In the genomic region with DNA sequence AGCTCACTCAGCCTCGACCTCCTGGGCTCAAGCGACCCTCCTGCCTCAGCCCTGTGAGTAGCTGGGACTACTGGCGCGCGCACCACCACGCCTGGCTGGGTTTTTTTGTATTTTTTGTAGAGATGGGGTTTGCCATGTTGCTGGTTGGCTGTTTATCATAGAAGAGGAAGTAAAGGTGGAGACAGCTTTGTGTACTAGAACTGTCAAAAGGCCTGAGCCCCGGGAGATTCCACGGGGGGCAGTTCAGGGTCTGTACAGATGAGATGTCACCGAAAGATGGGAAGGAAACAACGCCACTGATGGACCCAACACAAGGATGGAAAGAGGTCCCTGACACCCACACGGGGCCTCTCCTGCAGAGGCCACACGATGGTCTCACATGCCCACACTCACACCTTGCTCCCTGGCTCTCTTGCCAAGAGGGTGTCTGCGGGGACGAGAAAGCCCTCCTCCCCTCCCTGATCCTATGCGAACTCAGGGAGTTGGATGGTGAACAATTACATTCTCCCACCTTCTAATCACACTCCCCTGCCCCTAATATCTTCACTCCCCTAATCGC, we compare ENCODE assay signal across 8 cellular contexts.
A peak's percentile ranks its signal among the peaks of the same experiment; 100 is the strongest.
DNase-seq lines count a peak whose midpoint lies in the region; ATAC-seq, FAIRE-seq and TF ChIP-seq lines count a peak whose summit lies in the region.

No MANE protein-coding gene starts in this region.

- no peak overlapping the region for H4K5ac ChIP-seq in H1 (ENCODE audit: insufficient read length, low read depth, low read length)

- H3K79me1 ChIP-seq in H1 (ENCODE audit: low read depth, low read length), result peaks cover 5% of the 10 kb centered on the region

- no peak overlapping the region for H3K27ac ChIP-seq in H1 (ENCODE audit: low read depth, low read length)
- H3K27ac ChIP-seq in small intestine (ENCODE audit: low read depth in 1 of 2, low read length in 1 of 2), result no peak overlapping the region
- H3K27ac ChIP-seq in WERI-Rb-1, result no peak overlapping the region

- H3K79me2 ChIP-seq in H1 (ENCODE audit: control insufficient read depth in 1 of 2, insufficient read depth in 2 of 2, low read length in 2 of 2), result peaks cover 0 to 6% of the 10 kb centered on the region in 2 experiments; a peak in 1 of 4 replicates

- no peak for TF ChIP-seq RAD21 in H1 (IDR thresholded peaks at IDR 0.05 in 1 of 2, conservative IDR thresholded peaks at IDR 0.05 in 1 of 2; ENCODE audit: low read depth in 2 of 2, low read length in 2 of 2)

- no peak overlapping the region for H3K4ac ChIP-seq in H1 (replicated peaks; ENCODE audit: insufficient read length, low read depth, low read length)

- H3K9me3 ChIP-seq in H1 (ENCODE audit: insufficient read depth in 2 of 2, low read depth in 1 of 2, low read length in 1 of 2) (no peaks in the 10 kb centered on the region), small intestine (ENCODE audit: control insufficient read depth, low read depth) (no peaks in the 10 kb centered on the region), WERI-Rb-1 (ENCODE audit: severe bottlenecking) (no peaks in the 10 kb centered on the region)

- H3K23ac ChIP-seq in H1 (ENCODE audit: insufficient read length), result no peak overlapping the region

- H3K14ac ChIP-seq in H1 (ENCODE audit: insufficient read length), result no peak overlapping the region

- FAIRE-seq in H1 (lab: Jason Lieb, UNC) (no peak), small intestine (lab: Jason Lieb, UNC) (no peak)

- CTCF ChIA-PET in H1 (lab: Charles Lee; ENCODE audit: partially characterized antibody), result interaction anchor here (1.1 to 1.5 kb wide), 2 partner anchors 14 to 30 kb away, joined by 3 to 15 read pairs; no protein-coding TSS in a partner anchor

- no peak overlapping the region for H3K18ac ChIP-seq in H1 (ENCODE audit: extremely low read depth, low read length)

- POLR2A ChIA-PET in H1 (lab: Charles Lee; ENCODE audit: partially characterized antibody), result interaction anchor here (0.7 to 1.5 kb wide), 5 partner anchors 13 to 150 kb away, joined by 3 to 7 read pairs (median 3); no protein-coding TSS in a partner anchor

- TF ChIP-seq POLR2A in H1 (IDR thresholded peaks at IDR 0.05; ENCODE audit: control extremely low read depth in 1 of 2, low read depth in 2 of 2, low read length in 2 of 2), result no peak

- H4K8ac ChIP-seq in H1 (ENCODE audit: extremely low read depth, insufficient read depth, low read length), result peak overlapping the region; percentile 51

- H4K91ac ChIP-seq in H1 (replicated peaks; ENCODE audit: insufficient read length, low read length), result no peak overlapping the region

- H2BK12ac ChIP-seq in H1 (ENCODE audit: low read depth, low read length), result no peak overlapping the region

- H3K4me2 ChIP-seq in H1 (ENCODE audit: insufficient read depth in 1 of 2, low read depth in 2 of 2, low read length in 2 of 2), result no peak overlapping the region

- no peak overlapping the region for H2AK5ac ChIP-seq in H1 (ENCODE audit: low read depth, low read length)

- no peak overlapping the region for H2BK15ac ChIP-seq in H1 (ENCODE audit: low read length)

- no peak overlapping the region for H2AFZ ChIP-seq in H1 (ENCODE audit: low read length)

- H3K36me3 ChIP-seq in H1 (ENCODE audit: control insufficient read depth in 2 of 4, insufficient read depth in 4 of 4, low read length in 3 of 4) (peaks cover 25 to 56% (median 33%) of the 10 kb centered on the region in 4 experiments), small intestine (ENCODE audit: control insufficient read depth in 2 of 2, insufficient read depth in 2 of 2, low read length in 2 of 2) (no peaks in the 10 kb centered on the region), WERI-Rb-1 (peaks cover 16% of the 10 kb centered on the region)

- 91 to 100% methylated on average over 1 to 15 of the region's 16 CpGs for WGBS in H1 (ENCODE audit: extremely low coverage in 1 of 2, insufficient coverage in 1 of 2, insufficient read length in 1 of 2, insufficient replicate concordance in 2 of 2, low coverage in 1 of 2, low lambda C conversion rate in 2 of 2, missing lambda C conversion rate in 1 of 2), 2 experiments
- WGBS in small intestine, 3 donors, result 64 to 69% (median 69%) methylated on average over 16 of the region's 16 CpGs

- H3K4me1 ChIP-seq in H1 (replicated peaks in 1 of 4; ENCODE audit: control insufficient read depth in 3 of 4, insufficient read depth in 4 of 4, low read length in 3 of 4) (peaks cover 0 to 3% (median 1%) of the 10 kb centered on the region in 4 experiments; a peak in 4 of 7 replicates), small intestine (ENCODE audit: control insufficient read depth in 2 of 2, insufficient read depth in 1 of 2, low read depth in 1 of 2, low read length in 1 of 2) (no peaks in the 10 kb centered on the region)

- no peak overlapping the region for H3K9ac ChIP-seq in H1 (replicated peaks in 1 of 4; ENCODE audit: extremely low read depth in 1 of 4, low read depth in 3 of 4, low read length in 3 of 4)

- no peak overlapping the region for H2BK20ac ChIP-seq in H1 (ENCODE audit: low read length)

- H2BK120ac ChIP-seq in H1 (replicated peaks; ENCODE audit: low read depth, low read length), result no peak overlapping the region

- no peak overlapping the region for H3K4me3 ChIP-seq in H1 (ENCODE audit: extremely low read depth in 1 of 4, insufficient read depth in 2 of 4, low read depth in 3 of 4, low read length in 4 of 4)
- no peak overlapping the region for H3K4me3 ChIP-seq in small intestine (ENCODE audit: low read depth in 1 of 2, low read length in 2 of 2)
- no peak overlapping the region for H3K4me3 ChIP-seq in WERI-Rb-1 (ENCODE audit: low read depth, low read length)

- no peak for TF ChIP-seq EP300 in H1 (IDR thresholded peaks at IDR 0.05; ENCODE audit: borderline replicate concordance in 1 of 2, low read depth in 2 of 2, low read length in 2 of 2)

- peak; percentile 64 for DNase-seq in GM10266 (ENCODE audit: extremely low spot score)
- no peak for DNase-seq in H1 (ENCODE audit: low read depth in 1 of 2, low spot score in 2 of 2)
- no peak for DNase-seq in NCI-H2107 treated with DMSO at 0.1 percent for 48 hours (lab: John Stamatoyannopoulos, UW; ENCODE audit: unreplicated experiment)
- no peak for DNase-seq in small intestine
- DNase-seq in WERI-Rb-1, result no peak
- DNase-seq in activated CD8-positive, alpha-beta memory T cell treated with anti-CD3 and anti-CD28 coated beads, Interleukin-2, amount 50 U/mL, for 48 hours, result no peak

- no peak overlapping the region for H3K56ac ChIP-seq in H1 (replicated peaks; ENCODE audit: insufficient read length, low read depth, low read length)

- no peak overlapping the region for H2BK5ac ChIP-seq in H1 (ENCODE audit: low read depth, low read length)

- H4K20me1 ChIP-seq in H1 (replicated peaks in 1 of 2; ENCODE audit: control insufficient read depth in 1 of 2, insufficient read depth in 2 of 2, low read length in 2 of 2), result peaks cover 3 to 10% of the 10 kb centered on the region in 2 experiments

- H3K27me3 ChIP-seq in H1 (replicated peaks in 1 of 4; ENCODE audit: control insufficient read depth in 3 of 4, extremely low read depth in 1 of 4, insufficient read depth in 3 of 4, low read length in 3 of 4), result no peaks in the 10 kb centered on the region
- no peaks in the 10 kb centered on the region for H3K27me3 ChIP-seq in small intestine (ENCODE audit: control insufficient read depth in 2 of 2, insufficient read depth in 2 of 2, low read length in 2 of 2)
- no peaks in the 10 kb centered on the region for H3K27me3 ChIP-seq in WERI-Rb-1 (ENCODE audit: insufficient read depth, low read depth, severe bottlenecking)

- H3K23me2 ChIP-seq in H1 (ENCODE audit: low read depth, low read length), result no peaks in the 10 kb centered on the region; the same call in 1 of the 2 replicates

- ATAC-seq in GM19463 (IDR thresholded peaks at IDR 0.05; ENCODE audit: unreplicated experiment) (peak; percentile 48), HG03342 (IDR thresholded peaks at IDR 0.05; ENCODE audit: unreplicated experiment) (peak; percentile 53)

- TF ChIP-seq CTCF in GM10266 (IDR thresholded peaks at IDR 0.05; ENCODE audit: control insufficient read depth, insufficient read depth, low read depth, missing control alignments), result no peak
- TF ChIP-seq CTCF in H1 (IDR thresholded peaks at IDR 0.05; ENCODE audit: control extremely low read depth in 1 of 3, insufficient read depth in 1 of 3, low read depth in 1 of 3, low read length in 3 of 3), result no peak
- no peak for TF ChIP-seq CTCF in WERI-Rb-1 (IDR thresholded peaks at IDR 0.05; ENCODE audit: low read depth, low read length)

TF ChIP-seq in H1, 55 proteins besides CTCF, POLR2A, EP300 and RAD21:
- TF ChIP-seq RNF2 (IDR thresholded peaks at IDR 0.05; ENCODE audit: borderline replicate concordance, low read depth, low read length, missing control alignments, poor library complexity, severe bottlenecking) (no peak), SIX5 (IDR thresholded peaks at IDR 0.05; ENCODE audit: low read depth, low read length) (no peak), SRF (IDR thresholded peaks at IDR 0.05; ENCODE audit: low read depth, low read length) (no peak), RFX5 (IDR thresholded peaks at IDR 0.05; ENCODE audit: borderline replicate concordance, low read depth, low read length) (no peak), SP4 (IDR thresholded peaks at IDR 0.05; ENCODE audit: low read length) (no peak)
- TF ChIP-seq, protein P1, sequence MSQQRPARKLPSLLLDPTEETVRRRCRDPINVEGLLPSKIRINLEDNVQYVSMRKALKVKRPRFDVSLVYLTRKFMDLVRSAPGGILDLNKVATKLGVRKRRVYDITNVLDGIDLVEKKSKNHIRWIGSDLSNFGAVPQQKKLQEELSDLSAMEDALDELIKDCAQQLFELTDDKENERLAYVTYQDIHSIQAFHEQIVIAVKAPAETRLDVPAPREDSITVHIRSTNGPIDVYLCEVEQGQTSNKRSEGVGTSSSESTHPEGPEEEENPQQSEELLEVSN (IDR thresholded peaks at IDR 0.05), result no peak
TF ChIP-seq in H1: peak in this region for 0.
